Comparison of ENCODE assay signal across 20 cellular contexts in genomic region chr6:138145402-138145801, GRCh38. TPM values are rescaled to one million over a fixed set of nuclear protein-coding genes. Genes with fewer than 3 reads are reported as not detected.
DNase-seq lines count a peak whose midpoint lies in the region; ATAC-seq and TF ChIP-seq lines count a peak whose summit lies in the region.
"Had no signal": no experiment of that assay in that cellular context is flagged by ENCODE, and none has a peak within 500 bp of the region (broad histone marks: within the 10 kb centered on the region; RNA-seq: fewer than 3 reads in every experiment).

No MANE protein-coding gene starts in this region.

- H3K27ac ChIP-seq in PC-9 = no peak overlapping the region
- H3K27ac ChIP-seq in CD4-positive, alpha-beta T cell (ENCODE audit: low read depth, low read length) = no peak overlapping the region
- H3K27ac ChIP-seq: RWPE1 had no signal

- ATAC-seq in GM18508 (IDR thresholded peaks at IDR 0.05; ENCODE audit: insufficient read depth, unreplicated experiment) (peak; percentile 89), GM21381 (IDR thresholded peaks at IDR 0.05; ENCODE audit: unreplicated experiment) (peak; percentile 66), HG03139 (IDR thresholded peaks at IDR 0.05; ENCODE audit: unreplicated experiment) (peak; percentile 73), GM21423 (IDR thresholded peaks at IDR 0.05; ENCODE audit: unreplicated experiment) (no peak)
- ATAC-seq in CD4-positive, alpha-beta T cell (ENCODE audit: poor library complexity) = no peak
- no peak for ATAC-seq in stimulated activated effector memory CD8-positive, alpha-beta T cell treated with anti-CD3 and anti-CD28 coated beads, Interleukin-12 subunit alpha, Interleukin-12 subunit beta, amount 100 ng/mL, for 72 hours
- ATAC-seq: HepG2 had no signal

- H4K20me1 ChIP-seq in PC-9 (ENCODE audit: insufficient read depth) = no peaks in the 10 kb centered on the region

- H3K4me1 ChIP-seq in PC-9 (replicated peaks; ENCODE audit: insufficient read depth) = no peaks in the 10 kb centered on the region

- no peaks in the 10 kb centered on the region for H3F3A ChIP-seq in PC-9 (ENCODE audit: insufficient read depth, low read depth)

- H3K79me2 ChIP-seq in PC-9 (ENCODE audit: low read depth) = no peaks in the 10 kb centered on the region

- no peak overlapping the region for H3K4me3 ChIP-seq in PC-9
- H3K4me3 ChIP-seq: lung had no signal

- H3K4me1 Mint-ChIP-seq in CD4-positive, alpha-beta T cell (ENCODE audit: low read depth) = no peaks in the 10 kb centered on the region
- no peaks in the 10 kb centered on the region for H3K4me1 Mint-ChIP-seq in stimulated activated effector memory CD8-positive, alpha-beta T cell treated with anti-CD3 and anti-CD28 coated beads, Interleukin-12 subunit alpha, Interleukin-12 subunit beta, amount 100 ng/mL, for 72 hours
- H3K4me1 Mint-ChIP-seq: activated naive CD8-positive, alpha-beta T cell treated with anti-CD3 and anti-CD28 coated beads for 36 hours; endodermal cell; nephron had no signal

- peaks cover 49% of the 10 kb centered on the region for H3K27me3 Mint-ChIP-seq in CD4-positive, alpha-beta T cell

- POLR2A ChIA-PET in PC-9 (lab: Charles Lee; ENCODE audit: unreplicated experiment) = no interaction called here
- POLR2A ChIA-PET in CD4-positive, alpha-beta T cell (lab: Charles Lee) = no interaction called here

- H3K36me3 Mint-ChIP-seq in CD4-positive, alpha-beta T cell (ENCODE audit: low read depth) = no peaks in the 10 kb centered on the region
- no peaks in the 10 kb centered on the region for H3K36me3 Mint-ChIP-seq in stimulated activated effector memory CD8-positive, alpha-beta T cell treated with anti-CD3 and anti-CD28 coated beads, Interleukin-12 subunit alpha, Interleukin-12 subunit beta, amount 100 ng/mL, for 72 hours
- H3K36me3 Mint-ChIP-seq: activated naive CD8-positive, alpha-beta T cell treated with anti-CD3 and anti-CD28 coated beads for 36 hours; type B pancreatic cell had no signal

- no peaks in the 10 kb centered on the region for H3K9me2 ChIP-seq in PC-9 (ENCODE audit: insufficient read depth)

- DNase-seq in PC-9 = peak in 1 of 2 experiments; percentile 3
- DNase-seq in CD4-positive, alpha-beta T cell = no peak
- DNase-seq in 8988T = no peak
- no peak for DNase-seq in stimulated activated effector memory CD8-positive, alpha-beta T cell treated with anti-CD3 and anti-CD28 coated beads, Interleukin-12 subunit alpha, Interleukin-12 subunit beta, amount 100 ng/mL, for 72 hours (ENCODE audit: low spot score in 2 of 2)
- DNase-seq: activated CD4-positive, CD25-positive, alpha-beta regulatory T cell treated with anti-CD3 and anti-CD28 coated beads, Interleukin-2, amount 50 U/mL, for 72 hours; activated naive CD8-positive, alpha-beta T cell treated with anti-CD3 and anti-CD28 coated beads for 36 hours; activated T-cell treated with anti-CD3 and anti-CD28 coated beads for 4 hours; endodermal cell; NCI-H446; stimulated activated CD4-positive, alpha-beta T cell treated with anti-CD3 and anti-CD28 coated beads, Interleukin-2, amount 100 ng/mL, for 24 hours; T-helper 1 cell had no signal

- no peak overlapping the region for H3K4me3 Mint-ChIP-seq in CD4-positive, alpha-beta T cell
- no peak overlapping the region for H3K4me3 Mint-ChIP-seq in stimulated activated effector memory CD8-positive, alpha-beta T cell treated with anti-CD3 and anti-CD28 coated beads, Interleukin-12 subunit alpha, Interleukin-12 subunit beta, amount 100 ng/mL, for 72 hours
- H3K4me3 Mint-ChIP-seq: activated naive CD8-positive, alpha-beta T cell treated with anti-CD3 and anti-CD28 coated beads for 36 hours; endodermal cell; nephron; type B pancreatic cell had no signal

- TF ChIP-seq CTCF in PC-9 (conservative IDR thresholded peaks at IDR 0.05) = no peak
- TF ChIP-seq CTCF in CD4-positive, alpha-beta T cell (IDR thresholded peaks at IDR 0.05) = no peak

- H3K9me3 Mint-ChIP-seq in CD4-positive, alpha-beta T cell = no peaks in the 10 kb centered on the region
- H3K9me3 Mint-ChIP-seq in stimulated activated effector memory CD8-positive, alpha-beta T cell treated with anti-CD3 and anti-CD28 coated beads, Interleukin-12 subunit alpha, Interleukin-12 subunit beta, amount 100 ng/mL, for 72 hours = no peaks in the 10 kb centered on the region
- H3K9me3 Mint-ChIP-seq: endodermal cell, nephron, type B pancreatic cell had no signal

- no peak overlapping the region for H3K4me2 ChIP-seq in PC-9

- H3K36me3 ChIP-seq in PC-9 (ENCODE audit: low read depth) = no peaks in the 10 kb centered on the region

- CTCF ChIA-PET in PC-9 (lab: Charles Lee) = no interaction called here
- CTCF ChIA-PET in CD4-positive, alpha-beta T cell (lab: Charles Lee) = no interaction called here

- BruUV-seq in PC-9 (replicated peaks; lab: Mats Ljungman, UMichigan) = no TSS peak

- intact Hi-C loops in PC-9 (cut with micrococcal nuclease; ENCODE audit: unreplicated experiment) = no loop called here
- intact Hi-C loops in CD4-positive, alpha-beta T cell (cut with DNase I, micrococcal nuclease) = no loop called here

- no peak overlapping the region for H3K27ac Mint-ChIP-seq in CD4-positive, alpha-beta T cell
- H3K27ac Mint-ChIP-seq in stimulated activated effector memory CD8-positive, alpha-beta T cell treated with anti-CD3 and anti-CD28 coated beads, Interleukin-12 subunit alpha, Interleukin-12 subunit beta, amount 100 ng/mL, for 72 hours = no peak overlapping the region
- H3K27ac Mint-ChIP-seq: activated naive CD8-positive, alpha-beta T cell treated with anti-CD3 and anti-CD28 coated beads for 36 hours; endodermal cell; nephron; type B pancreatic cell had no signal

- no peaks in the 10 kb centered on the region for H3K27me3 ChIP-seq in PC-9 (ENCODE audit: insufficient read depth, low read depth)
- H3K27me3 ChIP-seq in CD4-positive, alpha-beta T cell (ENCODE audit: control insufficient read depth, insufficient read depth, low read length) = peaks cover 18% of the 10 kb centered on the region

- no peaks in the 10 kb centered on the region for H3K9me3 ChIP-seq in PC-9 (ENCODE audit: insufficient read depth, low read depth)
- H3K9me3 ChIP-seq in CD4-positive, alpha-beta T cell (ENCODE audit: control insufficient read depth, low read length) = no peaks in the 10 kb centered on the region

- H2AFZ ChIP-seq in PC-9 = 0 out of 2 replicates have a peak overlapping the region, but pooled peaks have one; percentile 10

RNA-seq across cellular contexts. Expression of gene ARFGEF3, which starts 16.3 kb away (rescaled TPM):
- 9.9 and 10.0 TPM in 2 replicates for total RNA-seq in PC-9 (2021)
- not detected for total RNA-seq in CD4-positive, alpha-beta T cell

RNA-seq across cellular contexts. Expression of gene PERP, which starts 38.2 kb away (rescaled TPM):
- total RNA-seq in PC-9 (2021) = 79.2 and 93.0 TPM in 2 replicates
- total RNA-seq in CD4-positive, alpha-beta T cell = 1 to 10 TPM; 1.3 to 1.4 TPM

Comparison
In these comparisons a context has a peak if more than half of its experiments do, and no peak if none do; other contexts are left out.
1. ATAC-seq: peak in GM18508 (single experiment), GM21381 (single experiment) and HG03139 (single experiment); none in GM21423 (single experiment), CD4-positive, alpha-beta T cell (single experiment) and stimulated activated effector memory CD8-positive, alpha-beta T cell treated with anti-CD3 and anti-CD28 coated beads, Interleukin-12 subunit alpha, Interleukin-12 subunit beta, amount 100 ng/mL, for 72 hours (single experiment).
2. RNA of gene ARFGEF3, which starts 16.3 kb away (total RNA-seq): 9.9 to 10.0 TPM in PC-9; not detected in CD4-positive, alpha-beta T cell; every median in the first group is over 10 times any median in the second.
3. RNA of gene PERP, which starts 38.2 kb away (total RNA-seq): 79.2 to 93.0 TPM in PC-9; 1.3 to 1.4 TPM in CD4-positive, alpha-beta T cell; every median in the first group is over 10 times any median in the second.